Comparison of ENCODE assay signal across 19 cellular contexts in genomic region chr6:107400748-107401147, GRCh38. TPM values are rescaled to one million over a fixed set of nuclear protein-coding genes. Genes with fewer than 3 reads are reported as not detected.
DNase-seq lines count a peak whose midpoint lies in the region; ATAC-seq, FAIRE-seq and TF ChIP-seq lines count a peak whose summit lies in the region.
"Had no signal": no experiment of that assay in that cellular context is flagged by ENCODE, and none has a peak within 500 bp of the region (broad histone marks: within the 10 kb centered on the region; RNA-seq: fewer than 3 reads in every experiment).

No MANE protein-coding gene starts in this region.

- H3K4me1 ChIP-seq in colonic mucosa (no peaks in the 10 kb centered on the region), small intestine (ENCODE audit: control insufficient read depth in 2 of 2, insufficient read depth in 1 of 2, low read depth in 1 of 2, low read length in 1 of 2) (no peaks in the 10 kb centered on the region), foreskin keratinocyte (no peaks in the 10 kb centered on the region)
- H3K4me1 ChIP-seq: A549, BLaER1 had no signal

- peak; percentile 60 for FAIRE-seq in GM12892 (lab: Jason Lieb, UNC)
- no peak for FAIRE-seq in small intestine (lab: Jason Lieb, UNC)
- FAIRE-seq: A549, H54, HepG2 had no signal

- no peaks in the 10 kb centered on the region for H3K9me3 ChIP-seq in colonic mucosa
- no peaks in the 10 kb centered on the region for H3K9me3 ChIP-seq in small intestine (ENCODE audit: control insufficient read depth, low read depth)

- 79 to 90% (median 87%) methylated on average over 3 of the region's 3 CpGs for WGBS in small intestine, 3 donors

- no peaks in the 10 kb centered on the region for H3K36me3 ChIP-seq in colonic mucosa
- no peaks in the 10 kb centered on the region for H3K36me3 ChIP-seq in small intestine (ENCODE audit: control insufficient read depth in 2 of 2, insufficient read depth in 2 of 2, low read length in 2 of 2)

- DNase-seq in GM12892 (ENCODE audit: insufficient read length): no peak
- DNase-seq in NCI-H69 (lab: John Stamatoyannopoulos, UW): peak; percentile 12
- no peak for DNase-seq in colonic mucosa
- peak; percentile 56 for DNase-seq in small intestine
- no peak for DNase-seq in activated CD8-positive, alpha-beta memory T cell treated with anti-CD3 and anti-CD28 coated beads for 24 hours
- DNase-seq in AG08395 (ENCODE audit: low spot score): no peak
- DNase-seq in foreskin keratinocyte: no peak
- DNase-seq: CD4-positive, alpha-beta memory T cell; DMS153; DMS79; GDM1; HFFc6 had no signal

- H3K4me3 ChIP-seq in colonic mucosa: no peak overlapping the region
- no peak overlapping the region for H3K4me3 ChIP-seq in small intestine (ENCODE audit: low read depth in 1 of 2, low read length in 2 of 2)
- H3K4me3 ChIP-seq: A549, BLaER1, GM23338 had no signal

- peak overlapping the region; percentile 28 for H3K27ac ChIP-seq in colonic mucosa
- H3K27ac ChIP-seq in small intestine (ENCODE audit: low read depth in 1 of 2, low read length in 1 of 2): no peak overlapping the region
- H3K27ac ChIP-seq in foreskin keratinocyte: no peak overlapping the region
- H3K27ac ChIP-seq: 22Rv1, A549, BLaER1 had no signal

- no peaks in the 10 kb centered on the region for H3K27me3 ChIP-seq in colonic mucosa
- H3K27me3 ChIP-seq in small intestine (ENCODE audit: control insufficient read depth in 2 of 2, insufficient read depth in 2 of 2, low read length in 2 of 2): no peaks in the 10 kb centered on the region
- no peaks in the 10 kb centered on the region for H3K27me3 ChIP-seq in foreskin keratinocyte
- H3K27me3 ChIP-seq: BLaER1 had no signal

- intact Hi-C loops in colonic mucosa (cut with DNase I): no loop called here

- TF ChIP-seq POLR2A in GM12892 (IDR thresholded peaks at IDR 0.05; ENCODE audit: low read depth, low read length): no peak

- no peak overlapping the region for H3K9ac ChIP-seq in colonic mucosa (ENCODE audit: low read depth in 2 of 2, low read length in 2 of 2)
- H3K9ac ChIP-seq: BLaER1 had no signal

- no peak for ATAC-seq in foreskin keratinocyte
- ATAC-seq: A549, HCT116, HepG2 had no signal

- TF ChIP-seq CTCF in colonic mucosa (IDR thresholded peaks at IDR 0.05) (no peak), foreskin keratinocyte (conservative IDR thresholded peaks at IDR 0.05) (no peak)

RNA-seq across cellular contexts. Expression of gene PDSS2, which starts 58.6 kb away (rescaled TPM):
- 7.9 TPM for polyA plus RNA-seq in GM12892 (2012; ENCODE audit: missing spikeins)
- 10 to 100 TPM; 26.3 to 35.7 TPM for total RNA-seq in colonic mucosa
- polyA plus RNA-seq in small intestine: 10 to 100 TPM in 1 of 3 donors, 1 to 10 TPM in 2; 6.5 to 13.4 (median 9.8) TPM
- 12.0 and 13.1 TPM in 2 replicates for total RNA-seq in foreskin keratinocyte
- 8.7 and 9.2 TPM in 2 replicates for polyA plus RNA-seq in foreskin keratinocyte

Comparison
In these comparisons a context has a peak if more than half of its experiments do, and no peak if none do; other contexts are left out.
1. DNase-seq: peak in NCI-H69 (single experiment) and small intestine (single experiment); none in GM12892 (single experiment), colonic mucosa (single experiment), activated CD8-positive, alpha-beta memory T cell treated with anti-CD3 and anti-CD28 coated beads for 24 hours (single experiment), AG08395 (single experiment) and foreskin keratinocyte (0 of 2).